ENCODE assay signal across 1 cellular context in genomic region chr4:7941111-7942018, GRCh38.
TF ChIP-seq lines count a peak whose summit lies in the region.

No MANE protein-coding gene starts in this region.

TF ChIP-seq in GM23338, 12 proteins besides CTCF, POLR2A, EP300 and RAD21 (continued from another document):
- TF ChIP-seq REST (IDR thresholded peaks at IDR 0.05; ENCODE audit: unreplicated experiment), result no peak
- TF ChIP-seq CREB1 (CRISPR knock-in tag; IDR thresholded peaks at IDR 0.05; ENCODE audit: low read depth), result no peak
- TF ChIP-seq ZNF114 (CRISPR knock-in tag; IDR thresholded peaks at IDR 0.05), result no peak
- no peak for TF ChIP-seq NANOG (IDR thresholded peaks at IDR 0.05; ENCODE audit: borderline replicate concordance)
- TF ChIP-seq STAT1 (IDR thresholded peaks at IDR 0.05; ENCODE audit: unreplicated experiment), result no peak
- no peak for TF ChIP-seq EZH2 (IDR thresholded peaks at IDR 0.05; ENCODE audit: low read depth, unreplicated experiment)
